17 cellular contexts compared by ENCODE assay signal in the genomic region with DNA sequence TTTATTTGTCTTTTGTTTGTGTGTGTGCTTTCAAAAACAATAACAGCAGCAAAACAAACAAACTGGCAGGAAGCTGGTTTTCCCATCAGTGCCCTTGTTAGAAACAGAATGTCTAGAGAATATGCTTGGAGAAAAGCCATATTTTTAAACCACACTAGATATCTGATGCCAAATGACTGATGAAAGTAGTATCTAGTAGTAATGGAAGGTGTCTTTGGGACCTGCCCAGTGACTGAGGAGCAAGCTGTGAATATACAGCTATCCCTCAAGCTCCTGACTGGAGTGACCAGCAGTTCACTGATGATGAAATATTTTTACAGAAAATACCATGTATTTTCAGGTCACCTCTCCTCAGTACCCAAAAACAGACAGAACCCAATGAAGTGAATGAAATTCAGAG. TPM values are rescaled to one million over a fixed set of nuclear protein-coding genes. Genes with fewer than 3 reads are reported as not detected.
A peak's percentile ranks its signal among the peaks of the same experiment; 100 is the strongest.
DNase-seq lines count a peak whose midpoint lies in the region; ATAC-seq and TF ChIP-seq lines count a peak whose summit lies in the region.
"Had no signal": no experiment of that assay in that cellular context is flagged by ENCODE, and none has a peak within 500 bp of the region (broad histone marks: within the 10 kb centered on the region; RNA-seq: fewer than 3 reads in every experiment).

No MANE protein-coding gene starts in this region.

- TF ChIP-seq EP300 in esophagus muscularis mucosa (IDR thresholded peaks at IDR 0.05): no peak

- H3K4me1 ChIP-seq in esophagus muscularis mucosa: peaks cover 7 to 44% (median 34%) of the 10 kb centered on the region in 4 donors
- H3K4me1 ChIP-seq in aorta (ENCODE audit: control insufficient read depth in 1 of 2, insufficient read depth in 2 of 2, low read length in 2 of 2): no peaks in the 10 kb centered on the region
- H3K4me1 ChIP-seq: left lung, thyroid gland had no signal

- no peak for TF ChIP-seq POLR2A in esophagus muscularis mucosa (IDR thresholded peaks at IDR 0.05; ENCODE audit: low read depth)

- H3K4me3 Mint-ChIP-seq in osteocyte (ENCODE audit: unreplicated experiment): peak overlapping the region; percentile 95
- H3K4me3 Mint-ChIP-seq: CD4-positive, CD25-positive, alpha-beta regulatory T cell; dendritic cell treated with granulocyte-macrophage colony-stimulating factor and Interleukin-4, amounts not matched to agents 40 ng/mL and 50 ng/mL, for 4 days; naive thymus-derived CD8-positive, alpha-beta T cell had no signal

- CTCF ChIA-PET in BJ (lab: Yijun Ruan, JAX): interaction anchor here (1.6 to 2.9 kb wide), 3 partner anchors 93 to 135 kb away, joined by 4 to 10 read pairs (median 9); no protein-coding TSS in a partner anchor

- H3K36me3 ChIP-seq in BJ (ENCODE audit: control insufficient read depth, insufficient read depth, low read length): no peaks in the 10 kb centered on the region
- H3K36me3 ChIP-seq in esophagus muscularis mucosa: no peaks in the 10 kb centered on the region
- H3K36me3 ChIP-seq in aorta (ENCODE audit: control insufficient read depth in 1 of 2, insufficient read depth in 2 of 2, low read length in 1 of 2): no peaks in the 10 kb centered on the region
- H3K36me3 ChIP-seq: left lung, thyroid gland had no signal

- no peak for ATAC-seq in aorta (ENCODE audit: low FRiP score)
- no peak for ATAC-seq in HG02678 (IDR thresholded peaks at IDR 0.05; ENCODE audit: unreplicated experiment)
- ATAC-seq: naive thymus-derived CD8-positive, alpha-beta T cell had no signal

- peaks cover 71% of the 10 kb centered on the region for H3K4me1 Mint-ChIP-seq in osteocyte (ENCODE audit: unreplicated experiment)
- H3K4me1 Mint-ChIP-seq: CD4-positive, CD25-positive, alpha-beta regulatory T cell had no signal

- H3K27me3 ChIP-seq in BJ (ENCODE audit: control insufficient read depth, insufficient read depth, low read length) (no peaks in the 10 kb centered on the region), esophagus muscularis mucosa (peaks cover 0 to 10% (median 0%) of the 10 kb centered on the region in 4 donors), aorta (ENCODE audit: control insufficient read depth in 1 of 2, insufficient read depth in 2 of 2, low read length in 1 of 2) (no peaks in the 10 kb centered on the region)
- H3K27me3 ChIP-seq: thyroid gland had no signal

- H3K9me3 ChIP-seq in esophagus muscularis mucosa (no peaks in the 10 kb centered on the region), aorta (ENCODE audit: control insufficient read depth, low read length) (no peaks in the 10 kb centered on the region)
- H3K9me3 ChIP-seq: left lung, thyroid gland had no signal

- H3K27ac ChIP-seq in esophagus muscularis mucosa (replicated peaks in 1 of 4): peak overlapping the region; percentile 83 to 88 (median 86)
- no peak overlapping the region for H3K27ac ChIP-seq in aorta (ENCODE audit: low read depth in 1 of 2, low read length in 2 of 2)
- H3K27ac ChIP-seq: thyroid gland had no signal

- POLR2A ChIA-PET in BJ (lab: Charles Lee): interaction anchor here (1.2 kb wide), 1 partner anchor 49 kb away, joined by 3 read pairs; no protein-coding TSS in a partner anchor

- no peak for DNase-seq in BJ (ENCODE audit: low read depth)
- peak; percentile 70 for DNase-seq in M059J (ENCODE audit: low read depth)
- no peak for DNase-seq in esophagus muscularis mucosa (ENCODE audit: extremely low spot score)
- no peak for DNase-seq in osteocyte (ENCODE audit: extremely low spot score, unreplicated experiment)
- DNase-seq in aorta: no peak
- DNase-seq in stimulated activated CD4-positive, alpha-beta T cell treated with anti-CD3 and anti-CD28 coated beads, Interleukin-2, amount 100 ng/mL, for 48 hours: no peak
- no peak for DNase-seq in stimulated activated CD4-positive, alpha-beta T cell treated with anti-CD3 and anti-CD28 coated beads, Interleukin-12 subunit alpha, Interleukin-12 subunit beta, amount 100 ng/mL, for 4 hours
- DNase-seq: amniotic stem cell; CD4-positive, CD25-positive, alpha-beta regulatory T cell; left lung; naive thymus-derived CD8-positive, alpha-beta T cell; NCI-H2081; NCI-H69; thyroid gland had no signal

- no peaks in the 10 kb centered on the region for H3K27me3 Mint-ChIP-seq in osteocyte (ENCODE audit: unreplicated experiment)

- H3K27ac Mint-ChIP-seq in osteocyte (ENCODE audit: unreplicated experiment): peak overlapping the region; percentile 95
- H3K27ac Mint-ChIP-seq: activated T-helper 2 cell treated with anti-CD3 and anti-CD28 coated beads, Interferon-gamma antibody, Interleukin-2, Interleukin-4, amounts not matched to agents 10 μg/mL and 5 μg/mL and 100 μg/mL, durations not matched to agents 14 hours and 24 hours and 36 hours; CD4-positive, CD25-positive, alpha-beta regulatory T cell; dendritic cell treated with granulocyte-macrophage colony-stimulating factor and Interleukin-4, amounts not matched to agents 40 ng/mL and 50 ng/mL, for 4 days; naive thymus-derived CD8-positive, alpha-beta T cell had no signal

- no peak for TF ChIP-seq CTCF in BJ (IDR thresholded peaks at IDR 0.05; ENCODE audit: insufficient read depth, low read depth, low read length)
- no peak for TF ChIP-seq CTCF in esophagus muscularis mucosa (IDR thresholded peaks at IDR 0.05)
- TF ChIP-seq CTCF in osteocyte (IDR thresholded peaks at IDR 0.05): no peak

- intact Hi-C loops in esophagus muscularis mucosa (cut with DNase I): loop anchor here (5.0 kb wide), 1 partner anchor 182 kb away; no protein-coding TSS in a partner anchor
- intact Hi-C loops in aorta (cut with DNase I): no loop called here

- H3K36me3 Mint-ChIP-seq in osteocyte (ENCODE audit: unreplicated experiment): peaks cover 23% of the 10 kb centered on the region
- H3K36me3 Mint-ChIP-seq: CD4-positive, CD25-positive, alpha-beta regulatory T cell; naive thymus-derived CD8-positive, alpha-beta T cell had no signal

- H3K4me3 ChIP-seq in BJ (ENCODE audit: low read depth, low read length) (peak overlapping the region; percentile 66), esophagus muscularis mucosa (peak overlapping the region; percentile 68 to 73 (median 70)), aorta (ENCODE audit: low read length in 2 of 2) (no peak overlapping the region)
- H3K4me3 ChIP-seq: thyroid gland had no signal

- no peaks in the 10 kb centered on the region for H3K9me3 Mint-ChIP-seq in osteocyte (ENCODE audit: unreplicated experiment)
- H3K9me3 Mint-ChIP-seq: activated T-helper 2 cell treated with anti-CD3 and anti-CD28 coated beads, Interferon-gamma antibody, Interleukin-2, Interleukin-4, amounts not matched to agents 10 μg/mL and 5 μg/mL and 100 μg/mL, durations not matched to agents 14 hours and 24 hours and 36 hours; dendritic cell treated with granulocyte-macrophage colony-stimulating factor and Interleukin-4, amounts not matched to agents 40 ng/mL and 50 ng/mL, for 4 days had no signal

RNA-seq across cellular contexts. Expression of a gene that starts 1.0 kb away (rescaled TPM):
- 19.6 and 32.4 TPM in 2 replicates for polyA plus RNA-seq in BJ (2011; rRNA removed)
- 88.5 and 119 TPM in 2 replicates for polyA minus RNA-seq in BJ (2011; rRNA and poly(A)+ RNA removed)
- total RNA-seq in M059J (2014; rRNA removed; shearing (Covaris generic)): 43.5 and 70.6 TPM in 2 replicates
- 10 to 100 TPM; 13.3 to 25.5 (median 17.3) TPM for total RNA-seq in esophagus muscularis mucosa
- total RNA-seq in osteocyte: 187 and 193 TPM in 2 replicates
- total RNA-seq in aorta: 1 to 10 TPM; 6.6 to 7.1 TPM
- polyA plus RNA-seq in aorta: 1 to 10 TPM in 1 of 2 donors, under 1 TPM in 1; 0.84 to 2.6 TPM
- total RNA-seq: activated T-helper 2 cell treated with anti-CD3 and anti-CD28 coated beads, Interferon-gamma antibody, Interleukin-2, Interleukin-4, amounts not matched to agents 10 μg/mL and 5 μg/mL and 100 μg/mL, durations not matched to agents 14 hours and 24 hours and 36 hours; CD4-positive, CD25-positive, alpha-beta regulatory T cell; naive thymus-derived CD8-positive, alpha-beta T cell had no signal
- polyA plus RNA-seq: CD4-positive, CD25-positive, alpha-beta regulatory T cell; naive thymus-derived CD8-positive, alpha-beta T cell had no signal

Comparison
In these comparisons a context has a peak if more than half of its experiments do, and no peak if none do; other contexts are left out.
1. H3K4me3 ChIP-seq: peak in BJ (single experiment) and esophagus muscularis mucosa (4 of 4); none in aorta (0 of 2).
2. H3K27ac ChIP-seq: peak in esophagus muscularis mucosa (4 of 4); none in aorta (0 of 2).